In the genomic region with DNA sequence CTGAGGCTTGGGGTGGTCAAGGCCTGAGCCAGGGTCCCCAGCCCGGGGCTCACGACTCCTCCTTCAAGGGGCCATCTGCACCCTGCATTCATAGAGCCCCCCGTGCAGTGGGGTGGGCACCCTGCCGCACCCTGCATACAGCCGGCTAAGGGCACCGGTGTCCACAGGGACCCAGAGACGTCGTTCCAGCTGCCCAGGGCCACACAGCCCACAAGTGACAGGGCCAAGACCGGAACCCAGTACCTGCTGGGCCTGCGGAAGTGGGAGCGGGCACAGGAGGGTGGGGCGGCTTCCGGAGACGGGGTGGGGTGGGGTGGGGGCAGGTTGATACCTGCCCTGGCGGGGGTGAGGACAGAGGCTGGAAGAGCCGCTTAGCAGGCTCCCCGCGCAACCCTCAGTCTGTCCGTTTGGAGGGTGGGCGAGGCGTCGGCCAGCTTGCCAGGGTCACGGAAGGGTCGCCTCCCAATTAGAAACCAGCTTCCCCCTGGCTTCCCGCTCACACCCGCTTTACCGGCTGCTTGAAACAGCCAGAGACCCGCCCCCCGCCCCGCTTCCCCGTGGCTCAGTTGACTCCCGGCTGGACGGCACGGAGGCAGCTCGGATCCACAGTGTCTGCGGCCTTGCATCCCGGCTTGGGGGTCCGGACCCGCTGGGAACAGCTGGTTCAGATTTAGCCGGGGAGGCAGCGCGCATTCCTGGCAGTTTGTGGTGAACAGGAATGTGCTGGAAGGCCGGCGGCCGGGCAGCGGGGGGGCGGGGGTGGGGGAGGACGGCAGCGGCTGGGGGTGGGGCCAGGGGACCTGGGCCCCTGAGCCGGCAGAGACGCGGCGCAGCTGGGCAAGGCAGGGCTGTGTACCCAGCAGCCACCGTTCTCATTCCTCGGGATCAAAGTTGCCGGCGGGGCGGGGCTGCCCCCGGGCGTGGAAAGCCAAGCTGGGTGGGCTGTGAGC, we compare ENCODE assay signal across 1 cellular context.
TF ChIP-seq lines count a peak whose summit lies in the region.

No MANE protein-coding gene starts in this region.

TF ChIP-seq in HEK293, 187 proteins besides CTCF, POLR2A, EP300 and RAD21 (continued from another document and continues in another):
- TF ChIP-seq PATZ1 (tag by site-specific recombination; IDR thresholded peaks at IDR 0.05): peak; percentile 50
- no peak for TF ChIP-seq ZNF645 (tag by site-specific recombination; IDR thresholded peaks at IDR 0.05)
- TF ChIP-seq ZFP69B (tag by site-specific recombination; IDR thresholded peaks at IDR 0.05): 0 out of 2 replicates have a peak, but pooled peaks have one; percentile 55
- TF ChIP-seq ZNF785 (tag by site-specific recombination; IDR thresholded peaks at IDR 0.05): no peak
- TF ChIP-seq, protein P1, sequence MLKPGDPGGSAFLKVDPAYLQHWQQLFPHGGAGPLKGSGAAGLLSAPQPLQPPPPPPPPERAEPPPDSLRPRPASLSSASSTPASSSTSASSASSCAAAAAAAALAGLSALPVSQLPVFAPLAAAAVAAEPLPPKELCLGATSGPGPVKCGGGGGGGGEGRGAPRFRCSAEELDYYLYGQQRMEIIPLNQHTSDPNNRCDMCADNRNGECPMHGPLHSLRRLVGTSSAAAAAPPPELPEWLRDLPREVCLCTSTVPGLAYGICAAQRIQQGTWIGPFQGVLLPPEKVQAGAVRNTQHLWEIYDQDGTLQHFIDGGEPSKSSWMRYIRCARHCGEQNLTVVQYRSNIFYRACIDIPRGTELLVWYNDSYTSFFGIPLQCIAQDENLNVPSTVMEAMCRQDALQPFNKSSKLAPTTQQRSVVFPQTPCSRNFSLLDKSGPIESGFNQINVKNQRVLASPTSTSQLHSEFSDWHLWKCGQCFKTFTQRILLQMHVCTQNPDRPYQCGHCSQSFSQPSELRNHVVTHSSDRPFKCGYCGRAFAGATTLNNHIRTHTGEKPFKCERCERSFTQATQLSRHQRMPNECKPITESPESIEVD (tag by site-specific recombination; IDR thresholded peaks at IDR 0.05): no peak
- TF ChIP-seq, protein P2, sequence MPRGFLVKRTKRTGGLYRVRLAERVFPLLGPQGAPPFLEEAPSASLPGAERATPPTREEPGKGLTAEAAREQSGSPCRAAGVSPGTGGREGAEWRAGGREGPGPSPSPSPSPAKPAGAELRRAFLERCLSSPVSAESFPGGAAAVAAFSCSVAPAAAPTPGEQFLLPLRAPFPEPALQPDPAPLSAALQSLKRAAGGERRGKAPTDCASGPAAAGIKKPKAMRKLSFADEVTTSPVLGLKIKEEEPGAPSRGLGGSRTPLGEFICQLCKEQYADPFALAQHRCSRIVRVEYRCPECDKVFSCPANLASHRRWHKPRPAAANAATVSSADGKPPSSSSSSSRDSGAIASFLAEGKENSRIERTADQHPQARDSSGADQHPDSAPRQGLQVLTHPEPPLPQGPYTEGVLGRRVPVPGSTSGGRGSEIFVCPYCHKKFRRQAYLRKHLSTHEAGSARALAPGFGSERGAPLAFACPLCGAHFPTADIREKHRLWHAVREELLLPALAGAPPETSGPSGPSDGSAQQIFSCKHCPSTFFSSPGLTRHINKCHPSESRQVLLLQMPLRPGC (tag by site-specific recombination; IDR thresholded peaks at IDR 0.05): no peak
- TF ChIP-seq PRDM10 (tag by site-specific recombination; IDR thresholded peaks at IDR 0.05): peak; percentile 72
- TF ChIP-seq ZNF174 (tag by site-specific recombination; IDR thresholded peaks at IDR 0.05): no peak
- TF ChIP-seq PRDM1 (tag by site-specific recombination; IDR thresholded peaks at IDR 0.05): no peak
- no peak for TF ChIP-seq HOXD13 (CRISPR knock-in tag; IDR thresholded peaks at IDR 0.05; ENCODE audit: borderline replicate concordance)
- no peak for TF ChIP-seq ZNF157 (tag by site-specific recombination; IDR thresholded peaks at IDR 0.05)
- TF ChIP-seq ZNF660 (tag by site-specific recombination; IDR thresholded peaks at IDR 0.05): no peak
- 0 out of 2 replicates have a peak, but pooled peaks have one; percentile 63 for TF ChIP-seq KLF8 (tag by site-specific recombination; IDR thresholded peaks at IDR 0.05)
- no peak for TF ChIP-seq ZNF416 (tag by site-specific recombination; IDR thresholded peaks at IDR 0.05)
- no peak for TF ChIP-seq ZNF555 (tag by site-specific recombination; conservative IDR thresholded peaks at IDR 0.05)
- peak; percentile 49; the same call in 1 of the 2 replicates for TF ChIP-seq ZNF18 (tag by site-specific recombination; IDR thresholded peaks at IDR 0.05)
- no peak for TF ChIP-seq ZNF501 (tag by site-specific recombination; IDR thresholded peaks at IDR 0.05)
- TF ChIP-seq ZNF184 (tag by site-specific recombination; IDR thresholded peaks at IDR 0.05): no peak
- TF ChIP-seq ZBTB20 (tag by site-specific recombination; IDR thresholded peaks at IDR 0.05): peak; percentile 34; the same call in 1 of the 2 replicates
- TF ChIP-seq ZNF654 (tag by site-specific recombination; IDR thresholded peaks at IDR 0.05; ENCODE audit: low read depth): no peak
- no peak for TF ChIP-seq ZBTB49 (tag by site-specific recombination; IDR thresholded peaks at IDR 0.05; ENCODE audit: low read depth)
- TF ChIP-seq ZNF23 (tag by site-specific recombination; IDR thresholded peaks at IDR 0.05; ENCODE audit: borderline replicate concordance): no peak
- TF ChIP-seq PRDM4 (tag by site-specific recombination; IDR thresholded peaks at IDR 0.05): peak; percentile 99
- TF ChIP-seq, protein P3, sequence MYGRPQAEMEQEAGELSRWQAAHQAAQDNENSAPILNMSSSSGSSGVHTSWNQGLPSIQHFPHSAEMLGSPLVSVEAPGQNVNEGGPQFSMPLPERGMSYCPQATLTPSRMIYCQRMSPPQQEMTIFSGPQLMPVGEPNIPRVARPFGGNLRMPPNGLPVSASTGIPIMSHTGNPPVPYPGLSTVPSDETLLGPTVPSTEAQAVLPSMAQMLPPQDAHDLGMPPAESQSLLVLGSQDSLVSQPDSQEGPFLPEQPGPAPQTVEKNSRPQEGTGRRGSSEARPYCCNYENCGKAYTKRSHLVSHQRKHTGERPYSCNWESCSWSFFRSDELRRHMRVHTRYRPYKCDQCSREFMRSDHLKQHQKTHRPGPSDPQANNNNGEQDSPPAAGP (tag by site-specific recombination; IDR thresholded peaks at IDR 0.05): no peak; the same call in 1 of the 2 replicates
- no peak for TF ChIP-seq ZNF664 (tag by site-specific recombination; IDR thresholded peaks at IDR 0.05)
- TF ChIP-seq ZNF350 (tag by site-specific recombination; IDR thresholded peaks at IDR 0.05): no peak
- TF ChIP-seq ZNF558 (tag by site-specific recombination; IDR thresholded peaks at IDR 0.05): no peak
- TF ChIP-seq ZSCAN30 (tag by site-specific recombination; IDR thresholded peaks at IDR 0.05): peak; percentile 4; the same call in 1 of the 2 replicates
